ENCODE assay signal across 12 cellular contexts in genomic region chr3:18725668-18726407, GRCh38.
DNase-seq lines count a peak whose midpoint lies in the region; ATAC-seq and TF ChIP-seq lines count a peak whose summit lies in the region.
"Had no signal": no experiment of that assay in that cellular context is flagged by ENCODE, and none has a peak within 500 bp of the region (broad histone marks: within the 10 kb centered on the region; RNA-seq: fewer than 3 reads in every experiment).

No MANE protein-coding gene starts in this region.

- H3K9me3 Mint-ChIP-seq in activated CD4-positive, alpha-beta memory T cell treated with anti-CD3 and anti-CD28 coated beads for 36 hours, result no peaks in the 10 kb centered on the region
- H3K9me3 Mint-ChIP-seq: brain had no signal

- ATAC-seq in stimulated activated naive CD8-positive, alpha-beta T cell treated with anti-CD3 and anti-CD28 coated beads, Interleukin-15, Interleukin-2, amounts not matched to agents 100 U/mL and 50 U/mL, for 24 hours, result peak; percentile 47
- ATAC-seq in GM19035 (IDR thresholded peaks at IDR 0.05; ENCODE audit: unreplicated experiment) (no peak), HG03108 (IDR thresholded peaks at IDR 0.05; ENCODE audit: unreplicated experiment) (no peak)

- H3K27me3 Mint-ChIP-seq in activated CD4-positive, alpha-beta memory T cell treated with anti-CD3 and anti-CD28 coated beads for 36 hours, result no peaks in the 10 kb centered on the region
- H3K27me3 Mint-ChIP-seq: brain had no signal

- peak overlapping the region; percentile 78 for H3K4me3 Mint-ChIP-seq in activated CD4-positive, alpha-beta memory T cell treated with anti-CD3 and anti-CD28 coated beads for 36 hours
- H3K4me3 Mint-ChIP-seq: brain had no signal

- intact Hi-C loops in activated CD4-positive, alpha-beta memory T cell treated with anti-CD3 and anti-CD28 coated beads for 36 hours (cut with micrococcal nuclease), result loop anchor here (1.0 kb wide), 3 partner anchors 9 to 15 kb away; no protein-coding TSS in a partner anchor

- H3K4me3 ChIP-seq in fibroblast of villous mesenchyme (ENCODE audit: low read depth, low read length), result no peak overlapping the region
- H3K4me3 ChIP-seq: right lobe of liver, stomach had no signal

- TF ChIP-seq CTCF in fibroblast of villous mesenchyme (IDR thresholded peaks at IDR 0.05; ENCODE audit: insufficient read depth, low read depth, low read length), result no peak

- peaks cover 79% of the 10 kb centered on the region for H3K4me1 Mint-ChIP-seq in activated CD4-positive, alpha-beta memory T cell treated with anti-CD3 and anti-CD28 coated beads for 36 hours (ENCODE audit: low read depth)
- H3K4me1 Mint-ChIP-seq: brain had no signal

- peak; percentile 49 for DNase-seq in activated naive CD4-positive, alpha-beta T cell treated with Interleukin-2 at 50 U/mL for 16 hours
- no peak for DNase-seq in activated naive CD4-positive, alpha-beta T cell (lab: John Stamatoyannopoulos, UW)
- DNase-seq in activated CD4-positive, alpha-beta memory T cell treated with anti-CD3 and anti-CD28 coated beads for 36 hours, result peak; percentile 66
- DNase-seq in fibroblast of villous mesenchyme (ENCODE audit: low read depth), result peak; percentile 17
- DNase-seq in stimulated activated naive CD8-positive, alpha-beta T cell treated with anti-CD3 and anti-CD28 coated beads, Interleukin-15, Interleukin-2, amounts not matched to agents 100 U/mL and 50 U/mL, for 24 hours, result peak; percentile 55
- DNase-seq in 8988T, result no peak
- DNase-seq: NK-92 treated with Interleukin-12 subunit alpha and Interleukin-12 subunit beta, amount 100 ng/mL, for 24 hours; right lobe of liver; stomach had no signal

- peak overlapping the region; percentile 94 for H3K27ac Mint-ChIP-seq in activated CD4-positive, alpha-beta memory T cell treated with anti-CD3 and anti-CD28 coated beads for 36 hours

- POLR2A ChIA-PET in activated CD4-positive, alpha-beta memory T cell treated with anti-CD3 and anti-CD28 coated beads for 36 hours (lab: Charles Lee), result interaction anchor here (0.7 to 3.3 kb wide), 12 partner anchors 9 to 284 kb away, joined by 3 to 12 read pairs (median 7); no protein-coding TSS in a partner anchor

- CTCF ChIA-PET in activated CD4-positive, alpha-beta memory T cell treated with anti-CD3 and anti-CD28 coated beads for 36 hours (lab: Charles Lee), result interaction anchor here (1.4 to 2.5 kb wide), 4 partner anchors 10 to 166 kb away, joined by 3 to 10 read pairs (median 8); no protein-coding TSS in a partner anchor

- H3K36me3 Mint-ChIP-seq in activated CD4-positive, alpha-beta memory T cell treated with anti-CD3 and anti-CD28 coated beads for 36 hours, result peaks cover 14% of the 10 kb centered on the region
- H3K36me3 Mint-ChIP-seq: brain had no signal

Comparison
In these comparisons a context has a peak if more than half of its experiments do, and no peak if none do; other contexts are left out.
1. DNase-seq: peak in activated naive CD4-positive, alpha-beta T cell treated with Interleukin-2 at 50 U/mL for 16 hours (single experiment), activated CD4-positive, alpha-beta memory T cell treated with anti-CD3 and anti-CD28 coated beads for 36 hours (single experiment), fibroblast of villous mesenchyme (single experiment) and stimulated activated naive CD8-positive, alpha-beta T cell treated with anti-CD3 and anti-CD28 coated beads, Interleukin-15, Interleukin-2, amounts not matched to agents 100 U/mL and 50 U/mL, for 24 hours (single experiment); none in activated naive CD4-positive, alpha-beta T cell (0 of 4) and 8988T (single experiment).